Comparison of ENCODE assay signal across 23 cellular contexts in genomic region chr2:109265369-109265768, GRCh38.
"Had no signal": no experiment of that assay in that cellular context is flagged by ENCODE, and none has a peak within 500 bp of the region (broad histone marks: within the 10 kb centered on the region; RNA-seq: fewer than 3 reads in every experiment).

No MANE protein-coding gene starts in this region.

- H3K4me3 Mint-ChIP-seq: activated B cell treated with CpG ODN at 0.5 μM for 24 hours; activated CD4-positive, alpha-beta memory T cell treated with anti-CD3 and anti-CD28 coated beads, Interleukin-2, amount 10 ng/mL, durations not matched to agents 7 days and 5 days; activated naive CD4-positive, alpha-beta T cell treated with anti-CD3 and anti-CD28 coated beads, Interleukin-2, amount 50 U/mL, for 24 hours; activated T-cell treated with anti-CD3 and anti-CD28 coated beads, Interleukin-2, amount 50 U/mL, for 4 hours; neural crest cell; stimulated activated effector memory CD8-positive, alpha-beta T cell treated with anti-CD3 and anti-CD28 coated beads, Interleukin-12 subunit alpha, Interleukin-12 subunit beta, amount 100 ng/mL, for 72 hours had no signal

- H3K4me3 ChIP-seq: ascending aorta, breast epithelium, esophagus muscularis mucosa, gastroesophageal sphincter, heart left ventricle, left lung, prostate gland, right atrium auricular region, skin epidermis, testis had no signal

- ATAC-seq: activated T-cell treated with anti-CD3 and anti-CD28 coated beads, Interleukin-2, amount 50 U/mL, for 4 hours; stimulated activated effector memory CD8-positive, alpha-beta T cell treated with anti-CD3 and anti-CD28 coated beads, Interleukin-12 subunit alpha, Interleukin-12 subunit beta, amount 100 ng/mL, for 72 hours had no signal

- H3K9me3 ChIP-seq: ascending aorta, breast epithelium, esophagus muscularis mucosa, gastroesophageal sphincter, heart left ventricle, left lung, prostate gland, right atrium auricular region, testis had no signal

- H3K36me3 ChIP-seq: ascending aorta, breast epithelium, esophagus muscularis mucosa, gastroesophageal sphincter, heart left ventricle, left lung, prostate gland, right atrium auricular region had no signal

- H3K36me3 Mint-ChIP-seq: activated naive CD4-positive, alpha-beta T cell treated with anti-CD3 and anti-CD28 coated beads, Interleukin-2, amount 50 U/mL, for 24 hours; stimulated activated effector memory CD8-positive, alpha-beta T cell treated with anti-CD3 and anti-CD28 coated beads, Interleukin-12 subunit alpha, Interleukin-12 subunit beta, amount 100 ng/mL, for 72 hours had no signal

- H3K27me3 ChIP-seq: ascending aorta, breast epithelium, esophagus muscularis mucosa, gastroesophageal sphincter, heart left ventricle, left lung, right atrium auricular region, testis had no signal

- H3K27ac Mint-ChIP-seq: activated B cell treated with CpG ODN at 0.5 μM for 24 hours; activated CD4-positive, alpha-beta memory T cell treated with anti-CD3 and anti-CD28 coated beads, Interleukin-2, amount 10 ng/mL, durations not matched to agents 7 days and 5 days; activated naive CD4-positive, alpha-beta T cell treated with anti-CD3 and anti-CD28 coated beads, Interleukin-2, amount 50 U/mL, for 24 hours; stimulated activated effector memory CD8-positive, alpha-beta T cell treated with anti-CD3 and anti-CD28 coated beads, Interleukin-12 subunit alpha, Interleukin-12 subunit beta, amount 100 ng/mL, for 72 hours had no signal

- H3K9me3 Mint-ChIP-seq: activated B cell treated with CpG ODN at 0.5 μM for 24 hours; activated CD4-positive, alpha-beta memory T cell treated with anti-CD3 and anti-CD28 coated beads, Interleukin-2, amount 10 ng/mL, durations not matched to agents 7 days and 5 days; activated naive CD4-positive, alpha-beta T cell treated with anti-CD3 and anti-CD28 coated beads, Interleukin-2, amount 50 U/mL, for 24 hours; activated T-cell treated with anti-CD3 and anti-CD28 coated beads, Interleukin-2, amount 50 U/mL, for 4 hours; neural crest cell; stimulated activated effector memory CD8-positive, alpha-beta T cell treated with anti-CD3 and anti-CD28 coated beads, Interleukin-12 subunit alpha, Interleukin-12 subunit beta, amount 100 ng/mL, for 72 hours had no signal

- FAIRE-seq: endothelial cell of umbilical vein, kidney had no signal

- H3K4me1 ChIP-seq: breast epithelium, prostate gland had no signal

- DNase-seq: activated B cell treated with CpG ODN at 0.5 μM for 24 hours; activated CD4-positive, alpha-beta memory T cell treated with anti-CD3 and anti-CD28 coated beads, Interleukin-2, amount 10 ng/mL, durations not matched to agents 7 days and 5 days; activated CD4-positive, alpha-beta T cell treated with anti-CD3 and anti-CD28 coated beads for 4 hours; activated gamma-delta T cell; activated T-cell treated with anti-CD3 and anti-CD28 coated beads, Interleukin-2, amount 50 U/mL, for 4 hours; effector CD4-positive, alpha-beta T cell; kidney; mammary epithelial cell; stimulated activated CD4-positive, alpha-beta T cell treated with anti-CD3 and anti-CD28 coated beads, Interleukin-4, amount 100 ng/mL, for 24 hours had no signal

- H3K27ac ChIP-seq: breast epithelium, esophagus muscularis mucosa, gastroesophageal sphincter, heart left ventricle, left lung, prostate gland, right atrium auricular region, skin epidermis, testis had no signal

- H3K4me1 Mint-ChIP-seq: activated B cell treated with CpG ODN at 0.5 μM for 24 hours; activated CD4-positive, alpha-beta memory T cell treated with anti-CD3 and anti-CD28 coated beads, Interleukin-2, amount 10 ng/mL, durations not matched to agents 7 days and 5 days; stimulated activated effector memory CD8-positive, alpha-beta T cell treated with anti-CD3 and anti-CD28 coated beads, Interleukin-12 subunit alpha, Interleukin-12 subunit beta, amount 100 ng/mL, for 72 hours had no signal

- H3K27me3 Mint-ChIP-seq: activated B cell treated with CpG ODN at 0.5 μM for 24 hours; activated naive CD4-positive, alpha-beta T cell treated with anti-CD3 and anti-CD28 coated beads, Interleukin-2, amount 50 U/mL, for 24 hours had no signal
